10 cellular contexts compared by ENCODE assay signal in the genomic region with DNA sequence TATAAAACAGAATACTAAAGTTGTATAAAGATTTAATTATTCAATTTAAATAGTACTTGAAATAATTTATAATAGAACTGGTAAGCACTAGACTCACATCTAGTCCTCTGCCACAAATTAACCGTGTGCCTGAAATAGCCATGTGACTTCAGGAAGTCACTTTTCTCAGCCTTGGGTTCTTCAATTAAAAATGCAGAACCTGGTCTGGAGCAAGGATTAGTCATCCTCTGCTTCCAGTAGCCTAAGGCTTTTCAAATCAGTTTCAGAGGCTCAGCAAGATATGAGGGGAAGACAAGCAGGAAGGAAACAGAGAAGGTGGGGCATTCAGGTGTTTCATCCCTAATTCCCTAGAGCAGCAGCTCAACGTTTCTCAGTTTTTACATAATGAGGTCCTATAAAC. TPM values are rescaled to one million over a fixed set of nuclear protein-coding genes. Genes with fewer than 3 reads are reported as not detected.
DNase-seq lines count a peak whose midpoint lies in the region; ATAC-seq and TF ChIP-seq lines count a peak whose summit lies in the region.
"Had no signal": no experiment of that assay in that cellular context is flagged by ENCODE, and none has a peak within 500 bp of the region (broad histone marks: within the 10 kb centered on the region; RNA-seq: fewer than 3 reads in every experiment).

No MANE protein-coding gene starts in this region.

- peak overlapping the region; percentile 40 for H3K27ac ChIP-seq in lower lobe of right lung

- CTCF ChIA-PET in WTC11 (lab: Charles Lee) = interaction anchor here (0.7 kb wide), 1 partner anchor 286 kb away, joined by 3 read pairs; no protein-coding TSS in a partner anchor

- no peak overlapping the region for H3K4me3 ChIP-seq in lower lobe of right lung

- intact Hi-C loops in lower lobe of right lung (cut with DNase I) = no loop called here
- intact Hi-C loops in activated CD4-positive, alpha-beta T cell treated with anti-CD3 and anti-CD28 coated beads, Interleukin-2, amount 10 ng/mL, durations not matched to agents 24 days and 14 days (cut with micrococcal nuclease) = no loop called here

- no peaks in the 10 kb centered on the region for H3K27me3 ChIP-seq in lower lobe of right lung (ENCODE audit: low read depth)

- H3K27me3 Mint-ChIP-seq in WTC11 (ENCODE audit: low read depth) = no peaks in the 10 kb centered on the region
- H3K27me3 Mint-ChIP-seq in activated CD4-positive, alpha-beta T cell treated with anti-CD3 and anti-CD28 coated beads, Interleukin-2, amount 10 ng/mL, durations not matched to agents 24 days and 14 days = no peaks in the 10 kb centered on the region
- H3K27me3 Mint-ChIP-seq: activated naive CD8-positive, alpha-beta T cell treated with anti-CD3 and anti-CD28 coated beads, Interleukin-2, amount 10 ng/mL, durations not matched to agents 7 days and 5 days had no signal

- no peak overlapping the region for H3K4me3 Mint-ChIP-seq in WTC11
- H3K4me3 Mint-ChIP-seq in activated CD4-positive, alpha-beta T cell treated with anti-CD3 and anti-CD28 coated beads, Interleukin-2, amount 10 ng/mL, durations not matched to agents 24 days and 14 days = no peak overlapping the region
- H3K4me3 Mint-ChIP-seq: activated naive CD8-positive, alpha-beta T cell treated with anti-CD3 and anti-CD28 coated beads, Interleukin-2, amount 10 ng/mL, durations not matched to agents 7 days and 5 days had no signal

- H3K4me1 Mint-ChIP-seq in WTC11 = peaks cover 28% of the 10 kb centered on the region
- H3K4me1 Mint-ChIP-seq in activated CD4-positive, alpha-beta T cell treated with anti-CD3 and anti-CD28 coated beads, Interleukin-2, amount 10 ng/mL, durations not matched to agents 24 days and 14 days = peaks cover 28% of the 10 kb centered on the region

- H3K36me3 ChIP-seq in lower lobe of right lung = peaks cover 3% of the 10 kb centered on the region

- TF ChIP-seq CTCF in WTC11 (IDR thresholded peaks at IDR 0.05) = no peak
- TF ChIP-seq CTCF in lower lobe of right lung (IDR thresholded peaks at IDR 0.05) = no peak

- DNase-seq in EH (ENCODE audit: low read depth) (peak; percentile 68), WTC11 (ENCODE audit: low spot score) (no peak), lower lobe of right lung (no peak), globus pallidus (ENCODE audit: low spot score) (no peak)
- DNase-seq in activated CD4-positive, alpha-beta T cell treated with anti-CD3 and anti-CD28 coated beads, Interleukin-2, amount 10 ng/mL, durations not matched to agents 24 days and 14 days = no peak
- DNase-seq: activated naive CD8-positive, alpha-beta T cell treated with anti-CD3 and anti-CD28 coated beads, Interleukin-2, amount 10 ng/mL, durations not matched to agents 7 days and 5 days; SHP77 had no signal

- no peaks in the 10 kb centered on the region for H3K9me3 Mint-ChIP-seq in WTC11
- peaks cover 4% of the 10 kb centered on the region for H3K9me3 Mint-ChIP-seq in activated CD4-positive, alpha-beta T cell treated with anti-CD3 and anti-CD28 coated beads, Interleukin-2, amount 10 ng/mL, durations not matched to agents 24 days and 14 days
- H3K9me3 Mint-ChIP-seq: activated naive CD8-positive, alpha-beta T cell treated with anti-CD3 and anti-CD28 coated beads, Interleukin-2, amount 10 ng/mL, durations not matched to agents 7 days and 5 days had no signal

- H3K36me3 Mint-ChIP-seq in WTC11 = peaks cover 23% of the 10 kb centered on the region
- H3K36me3 Mint-ChIP-seq in activated CD4-positive, alpha-beta T cell treated with anti-CD3 and anti-CD28 coated beads, Interleukin-2, amount 10 ng/mL, durations not matched to agents 24 days and 14 days (ENCODE audit: low read depth) = peaks cover 43% of the 10 kb centered on the region

- peaks cover 33% of the 10 kb centered on the region for H3K4me1 ChIP-seq in lower lobe of right lung

- peak overlapping the region; percentile 80 for H3K27ac Mint-ChIP-seq in WTC11
- no peak overlapping the region for H3K27ac Mint-ChIP-seq in activated CD4-positive, alpha-beta T cell treated with anti-CD3 and anti-CD28 coated beads, Interleukin-2, amount 10 ng/mL, durations not matched to agents 24 days and 14 days
- H3K27ac Mint-ChIP-seq: activated naive CD8-positive, alpha-beta T cell treated with anti-CD3 and anti-CD28 coated beads, Interleukin-2, amount 10 ng/mL, durations not matched to agents 7 days and 5 days had no signal

- H3K9me3 ChIP-seq in lower lobe of right lung = no peaks in the 10 kb centered on the region

- POLR2A ChIA-PET in WTC11 (lab: Charles Lee) = interaction anchor here (0.6 kb wide), 1 partner anchor 325 kb away, joined by 3 read pairs; no protein-coding TSS in a partner anchor

- ATAC-seq in HG03432 (IDR thresholded peaks at IDR 0.05; ENCODE audit: unreplicated experiment) (peak; percentile 49), WTC11 (peak; percentile 60), lower lobe of right lung (peak; percentile 37 to 59), GM19328 (IDR thresholded peaks at IDR 0.05; ENCODE audit: unreplicated experiment) (no peak), HG03045 (IDR thresholded peaks at IDR 0.05; ENCODE audit: unreplicated experiment) (no peak)

TF ChIP-seq in WTC11, 78 proteins besides CTCF, POLR2A, EP300 and RAD21 (continues in another document):
- TF ChIP-seq EMX1 (CRISPR knock-in tag; IDR thresholded peaks at IDR 0.05) (no peak), JUN (CRISPR knock-in tag; IDR thresholded peaks at IDR 0.05) (no peak), PRDM15 (CRISPR knock-in tag; IDR thresholded peaks at IDR 0.05) (no peak), CREB1 (CRISPR knock-in tag; IDR thresholded peaks at IDR 0.05) (no peak), NFYB (CRISPR knock-in tag; conservative IDR thresholded peaks at IDR 0.05; ENCODE audit: low read depth) (no peak), PRRX2 (CRISPR knock-in tag; IDR thresholded peaks at IDR 0.05) (no peak)
- TF ChIP-seq, protein P1, sequence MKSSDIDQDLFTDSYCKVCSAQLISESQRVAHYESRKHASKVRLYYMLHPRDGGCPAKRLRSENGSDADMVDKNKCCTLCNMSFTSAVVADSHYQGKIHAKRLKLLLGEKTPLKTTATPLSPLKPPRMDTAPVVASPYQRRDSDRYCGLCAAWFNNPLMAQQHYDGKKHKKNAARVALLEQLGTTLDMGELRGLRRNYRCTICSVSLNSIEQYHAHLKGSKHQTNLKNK (CRISPR knock-in tag; IDR thresholded peaks at IDR 0.05) = no peak
- TF ChIP-seq, protein P2, sequence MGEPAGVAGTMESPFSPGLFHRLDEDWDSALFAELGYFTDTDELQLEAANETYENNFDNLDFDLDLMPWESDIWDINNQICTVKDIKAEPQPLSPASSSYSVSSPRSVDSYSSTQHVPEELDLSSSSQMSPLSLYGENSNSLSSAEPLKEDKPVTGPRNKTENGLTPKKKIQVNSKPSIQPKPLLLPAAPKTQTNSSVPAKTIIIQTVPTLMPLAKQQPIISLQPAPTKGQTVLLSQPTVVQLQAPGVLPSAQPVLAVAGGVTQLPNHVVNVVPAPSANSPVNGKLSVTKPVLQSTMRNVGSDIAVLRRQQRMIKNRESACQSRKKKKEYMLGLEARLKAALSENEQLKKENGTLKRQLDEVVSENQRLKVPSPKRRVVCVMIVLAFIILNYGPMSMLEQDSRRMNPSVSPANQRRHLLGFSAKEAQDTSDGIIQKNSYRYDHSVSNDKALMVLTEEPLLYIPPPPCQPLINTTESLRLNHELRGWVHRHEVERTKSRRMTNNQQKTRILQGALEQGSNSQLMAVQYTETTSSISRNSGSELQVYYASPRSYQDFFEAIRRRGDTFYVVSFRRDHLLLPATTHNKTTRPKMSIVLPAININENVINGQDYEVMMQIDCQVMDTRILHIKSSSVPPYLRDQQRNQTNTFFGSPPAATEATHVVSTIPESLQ (CRISPR knock-in tag; IDR thresholded peaks at IDR 0.05) = no peak
- TF ChIP-seq, protein P3, sequence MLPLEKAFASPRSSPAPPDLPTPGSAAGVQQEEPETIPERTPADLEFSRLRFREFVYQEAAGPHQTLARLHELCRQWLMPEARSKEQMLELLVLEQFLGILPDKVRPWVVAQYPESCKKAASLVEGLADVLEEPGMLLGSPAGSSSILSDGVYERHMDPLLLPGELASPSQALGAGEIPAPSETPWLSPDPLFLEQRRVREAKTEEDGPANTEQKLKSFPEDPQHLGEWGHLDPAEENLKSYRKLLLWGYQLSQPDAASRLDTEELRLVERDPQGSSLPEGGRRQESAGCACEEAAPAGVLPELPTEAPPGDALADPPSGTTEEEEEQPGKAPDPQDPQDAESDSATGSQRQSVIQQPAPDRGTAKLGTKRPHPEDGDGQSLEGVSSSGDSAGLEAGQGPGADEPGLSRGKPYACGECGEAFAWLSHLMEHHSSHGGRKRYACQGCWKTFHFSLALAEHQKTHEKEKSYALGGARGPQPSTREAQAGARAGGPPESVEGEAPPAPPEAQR (CRISPR knock-in tag; IDR thresholded peaks at IDR 0.05) = no peak

RNA-seq across cellular contexts. Expression of gene DPH5, which starts 23.0 kb away (rescaled TPM):
- total RNA-seq in WTC11 (2021) = 64.8 to 66.3 TPM (median 65.5 TPM) in 3 replicates
- 33.1 TPM for total RNA-seq in lower lobe of right lung
- total RNA-seq in activated CD4-positive, alpha-beta T cell treated with anti-CD3 and anti-CD28 coated beads, Interleukin-2, amount 10 ng/mL, durations not matched to agents 24 days and 14 days = 37.5 and 41.0 TPM in 2 replicates

Comparison
In these comparisons a context has a peak if more than half of its experiments do, and no peak if none do; other contexts are left out.
1. ATAC-seq: peak in HG03432 (single experiment), WTC11 (single experiment) and lower lobe of right lung (2 of 2); none in GM19328 (single experiment) and HG03045 (single experiment).